In the genomic region with DNA sequence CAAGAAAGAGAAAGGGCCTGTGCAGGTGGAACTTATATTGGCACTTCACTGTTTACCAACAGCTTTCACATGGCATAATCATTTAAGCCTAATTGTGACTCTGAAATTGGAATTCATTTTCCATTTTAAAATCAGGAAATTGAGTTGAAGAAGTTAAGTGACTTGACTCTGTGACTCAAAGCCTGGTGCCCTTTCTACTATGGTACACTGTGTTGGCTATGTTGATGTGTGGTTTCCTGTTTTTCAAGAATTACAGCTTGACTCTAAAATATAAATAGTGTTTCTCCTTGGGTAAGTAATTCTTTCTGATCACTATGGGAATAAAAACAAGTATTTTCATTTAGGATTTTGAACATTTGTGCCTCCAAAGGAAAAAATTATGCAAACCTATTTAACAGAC, we compare ENCODE assay signal across 10 cellular contexts. TPM values are rescaled to one million over a fixed set of nuclear protein-coding genes. Genes with fewer than 3 reads are reported as not detected.
A peak's percentile ranks its signal among the peaks of the same experiment; 100 is the strongest.
DNase-seq lines count a peak whose midpoint lies in the region; ATAC-seq, FAIRE-seq and TF ChIP-seq lines count a peak whose summit lies in the region.
"Had no signal": no experiment of that assay in that cellular context is flagged by ENCODE, and none has a peak within 500 bp of the region (broad histone marks: within the 10 kb centered on the region; RNA-seq: fewer than 3 reads in every experiment).

No MANE protein-coding gene starts in this region.

- POLR2A ChIA-PET in A549 (lab: Yijun Ruan, JAX): interaction anchor here (1.2 kb wide), 1 partner anchor 67 kb away, joined by 4 read pairs; no protein-coding TSS in a partner anchor

- H3K4me3 Mint-ChIP-seq in memory B cell: peak overlapping the region; percentile 22

- H3K4me1 ChIP-seq in A549 (peaks cover 53% of the 10 kb centered on the region), HUES64 (ENCODE audit: insufficient read depth, low read length) (peaks cover 35% of the 10 kb centered on the region), adipocyte (ENCODE audit: control insufficient read depth, insufficient read depth, low read length) (peaks cover 41% of the 10 kb centered on the region)

- H3K9me3 Mint-ChIP-seq in memory B cell: no peaks in the 10 kb centered on the region

- ATAC-seq in A549 (no peak), memory B cell (ENCODE audit: low read depth) (no peak)

- CTCF ChIA-PET in A549 (lab: Yijun Ruan, JAX): interaction anchor here (0.8 to 3.4 kb wide), 3 partner anchors 16 to 211 kb away, joined by 3 to 18 read pairs (median 5); no protein-coding TSS in a partner anchor

- H3K27ac ChIP-seq in A549 (0 out of 6 replicates have a peak overlapping the region, but pooled peaks of 1 of the 2 experiments have one; percentile 8), HUES64 (ENCODE audit: low read depth, low read length) (no peak overlapping the region)

- H3K27ac Mint-ChIP-seq in memory B cell: peak overlapping the region; percentile 97

- no peak for TF ChIP-seq EP300 in A549 (IDR thresholded peaks at IDR 0.05)

- H3K27me3 Mint-ChIP-seq in memory B cell: no peaks in the 10 kb centered on the region

- DNase-seq in A549 (ENCODE audit: low read depth in 1 of 2, low spot score in 1 of 2) (no peak), adipocyte (ENCODE audit: low read depth) (peak; percentile 23), memory B cell (ENCODE audit: low spot score in 2 of 2) (no peak), GOT3 (lab: John Stamatoyannopoulos, UW) (no peak), GM19239 (ENCODE audit: insufficient read length, low spot score) (no peak), HPDE6-E6E7 (ENCODE audit: extremely low spot score) (no peak), erythroblast (lab: John Stamatoyannopoulos, UW) (no peak)
- DNase-seq: DMS153, SHP77 had no signal

- peaks cover 34% of the 10 kb centered on the region for H3K4me1 Mint-ChIP-seq in memory B cell

- TF ChIP-seq POLR2A in A549 (IDR thresholded peaks at IDR 0.05; ENCODE audit: low read length) (no peak), erythroblast (IDR thresholded peaks at IDR 0.05; ENCODE audit: low read length) (no peak)

- peak overlapping the region; percentile 89 for H3K4me2 ChIP-seq in A549

- H3K9me3 ChIP-seq in A549: no peaks in the 10 kb centered on the region
- no peaks in the 10 kb centered on the region for H3K9me3 ChIP-seq in HUES64 (ENCODE audit: insufficient read depth, low read depth, low read length)
- H3K9me3 ChIP-seq in adipocyte (ENCODE audit: control insufficient read depth, low read length): no peaks in the 10 kb centered on the region

- H3K4me3 ChIP-seq in A549 (no peak overlapping the region), HUES64 (ENCODE audit: low read length) (peak overlapping the region; percentile 25; the same call in 1 of the 2 replicates), adipocyte (ENCODE audit: low read length) (no peak overlapping the region)

- H3K9ac ChIP-seq in HUES64 (ENCODE audit: low read depth, low read length): no peak overlapping the region
- no peak overlapping the region for H3K9ac ChIP-seq in adipocyte (ENCODE audit: low read length)

- H3K27me3 ChIP-seq in HUES64 (ENCODE audit: insufficient read depth, low read length): no peaks in the 10 kb centered on the region
- H3K27me3 ChIP-seq in adipocyte (replicated peaks; ENCODE audit: control insufficient read depth, insufficient read depth, low read length): no peaks in the 10 kb centered on the region

- TF ChIP-seq RAD21 in A549 (conservative IDR thresholded peaks at IDR 0.05 in 1 of 2, IDR thresholded peaks at IDR 0.05 in 1 of 2): no peak

- no peaks in the 10 kb centered on the region for H3K36me3 ChIP-seq in HUES64 (ENCODE audit: insufficient read depth, low read length)
- no peaks in the 10 kb centered on the region for H3K36me3 ChIP-seq in adipocyte (ENCODE audit: control insufficient read depth, insufficient read depth, low read length, severe bottlenecking)

- FAIRE-seq in A549 (lab: Jason Lieb, UNC) (no peak), GM19239 (lab: Jason Lieb, UNC) (no peak)

- no peak for TF ChIP-seq CTCF in A549 (IDR thresholded peaks at IDR 0.05)

- peaks cover 3% of the 10 kb centered on the region for H3K36me3 Mint-ChIP-seq in memory B cell

TF ChIP-seq in A549, 52 proteins besides CTCF, POLR2A, EP300 and RAD21:
- TF ChIP-seq TFCP2L1 (CRISPR knock-in tag; IDR thresholded peaks at IDR 0.05) (no peak), HDAC2 (IDR thresholded peaks at IDR 0.05) (no peak), HOXA7 (CRISPR knock-in tag; IDR thresholded peaks at IDR 0.05) (no peak), MAZ (IDR thresholded peaks at IDR 0.05; ENCODE audit: borderline replicate concordance, low read depth, low read length) (no peak), FOXS1 (CRISPR knock-in tag; IDR thresholded peaks at IDR 0.05) (no peak), TP53 (CRISPR knock-in tag; IDR thresholded peaks at IDR 0.05) (no peak), ESRRA (IDR thresholded peaks at IDR 0.05; ENCODE audit: borderline replicate concordance, low read length) (no peak), CBX2 (IDR thresholded peaks at IDR 0.05; ENCODE audit: borderline replicate concordance, low read depth) (no peak), KDM1A (IDR thresholded peaks at IDR 0.05; ENCODE audit: low read depth) (no peak), GATA3 (IDR thresholded peaks at IDR 0.05; ENCODE audit: borderline replicate concordance) (no peak), MYC (IDR thresholded peaks at IDR 0.05; ENCODE audit: borderline replicate concordance, low read length) (no peak), ZC3H11A (IDR thresholded peaks at IDR 0.05) (no peak), ZFP36 (IDR thresholded peaks at IDR 0.05; ENCODE audit: borderline replicate concordance, partially characterized antibody) (no peak), RNF2 (IDR thresholded peaks at IDR 0.05; ENCODE audit: borderline replicate concordance, low read depth) (no peak)
- TF ChIP-seq, protein P1, sequence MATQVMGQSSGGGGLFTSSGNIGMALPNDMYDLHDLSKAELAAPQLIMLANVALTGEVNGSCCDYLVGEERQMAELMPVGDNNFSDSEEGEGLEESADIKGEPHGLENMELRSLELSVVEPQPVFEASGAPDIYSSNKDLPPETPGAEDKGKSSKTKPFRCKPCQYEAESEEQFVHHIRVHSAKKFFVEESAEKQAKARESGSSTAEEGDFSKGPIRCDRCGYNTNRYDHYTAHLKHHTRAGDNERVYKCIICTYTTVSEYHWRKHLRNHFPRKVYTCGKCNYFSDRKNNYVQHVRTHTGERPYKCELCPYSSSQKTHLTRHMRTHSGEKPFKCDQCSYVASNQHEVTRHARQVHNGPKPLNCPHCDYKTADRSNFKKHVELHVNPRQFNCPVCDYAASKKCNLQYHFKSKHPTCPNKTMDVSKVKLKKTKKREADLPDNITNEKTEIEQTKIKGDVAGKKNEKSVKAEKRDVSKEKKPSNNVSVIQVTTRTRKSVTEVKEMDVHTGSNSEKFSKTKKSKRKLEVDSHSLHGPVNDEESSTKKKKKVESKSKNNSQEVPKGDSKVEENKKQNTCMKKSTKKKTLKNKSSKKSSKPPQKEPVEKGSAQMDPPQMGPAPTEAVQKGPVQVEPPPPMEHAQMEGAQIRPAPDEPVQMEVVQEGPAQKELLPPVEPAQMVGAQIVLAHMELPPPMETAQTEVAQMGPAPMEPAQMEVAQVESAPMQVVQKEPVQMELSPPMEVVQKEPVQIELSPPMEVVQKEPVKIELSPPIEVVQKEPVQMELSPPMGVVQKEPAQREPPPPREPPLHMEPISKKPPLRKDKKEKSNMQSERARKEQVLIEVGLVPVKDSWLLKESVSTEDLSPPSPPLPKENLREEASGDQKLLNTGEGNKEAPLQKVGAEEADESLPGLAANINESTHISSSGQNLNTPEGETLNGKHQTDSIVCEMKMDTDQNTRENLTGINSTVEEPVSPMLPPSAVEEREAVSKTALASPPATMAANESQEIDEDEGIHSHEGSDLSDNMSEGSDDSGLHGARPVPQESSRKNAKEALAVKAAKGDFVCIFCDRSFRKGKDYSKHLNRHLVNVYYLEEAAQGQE (IDR thresholded peaks at IDR 0.05): no peak

RNA-seq across cellular contexts. Expression of gene AFF1, which starts 4.3 kb away (rescaled TPM):
- polyA plus RNA-seq in A549 (2011; rRNA removed): 15.4 and 29.8 TPM in 2 replicates
- 4.5 and 5.5 TPM in 2 replicates for polyA plus RNA-seq in A549 (2012; cell fraction: cytosol; rRNA removed)
- 3.8 and 7.8 TPM in 2 replicates for polyA plus RNA-seq in A549 (2012; cell fraction: nucleus; rRNA removed)
- polyA plus RNA-seq in A549 (2017; fragmentation: RNase III; extraction: RNeasy Plus Mini Kit Qiagen cat#74134 plus additional on column Dnase treatment): 11.3 to 13.7 TPM (median 12.2 TPM) in 3 replicates
- polyA minus RNA-seq in A549 (2011; rRNA and poly(A)+ RNA removed): 55.6 and 59.6 TPM in 2 replicates
- 24.0 TPM for polyA plus RNA-seq in HUES64 (2013, experiment 1 of 2)
- polyA plus RNA-seq in HUES64 (2013, experiment 2 of 2): 26.2 TPM

RNA-seq across cellular contexts. Expression of gene C4orf36, which starts 46.9 kb away (rescaled TPM):
- 1.5 and 1.9 TPM in 2 replicates for polyA plus RNA-seq in A549 (2011; rRNA removed)
- 0.98 and 1.4 TPM in 2 replicates for polyA plus RNA-seq in A549 (2012; cell fraction: cytosol; rRNA removed)
- polyA plus RNA-seq in A549 (2012; cell fraction: nucleus; rRNA removed): 0.29 and 0.39 TPM in 2 replicates
- polyA plus RNA-seq in A549 (2017; fragmentation: RNase III; extraction: RNeasy Plus Mini Kit Qiagen cat#74134 plus additional on column Dnase treatment): 1.5 to 2.9 TPM (median 2.5 TPM) in 3 replicates
- 0.74 TPM in 1 of 2 replicates, not detected in the other for polyA minus RNA-seq in A549 (2011; rRNA and poly(A)+ RNA removed)
- 1.3 TPM for polyA plus RNA-seq in HUES64 (2013, experiment 1 of 2)
- 2.2 TPM for polyA plus RNA-seq in HUES64 (2013, experiment 2 of 2)
